ENCODE assay signal across 25 cellular contexts in the genomic region with DNA sequence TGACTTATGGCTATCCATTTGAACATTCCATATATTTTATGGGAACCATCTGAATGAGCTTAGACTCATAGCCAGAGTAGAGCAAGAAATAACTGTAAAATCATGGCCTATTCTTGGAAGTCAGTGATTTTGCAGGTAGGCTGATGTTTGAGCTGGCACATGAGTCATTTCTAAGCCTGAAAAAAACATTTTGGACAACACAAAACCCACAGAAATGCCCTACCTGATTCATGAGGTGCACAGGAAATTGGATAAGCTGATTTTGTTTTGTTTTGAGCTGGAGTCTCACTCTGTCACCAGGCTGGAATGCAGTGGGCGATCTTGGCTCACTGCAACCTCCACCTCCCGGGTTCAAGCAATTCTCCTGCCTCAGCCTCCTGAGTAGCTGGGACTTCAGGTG.
DNase-seq lines count a peak whose midpoint lies in the region; ATAC-seq and TF ChIP-seq lines count a peak whose summit lies in the region.
"Had no signal": no experiment of that assay in that cellular context is flagged by ENCODE, and none has a peak within 500 bp of the region (broad histone marks: within the 10 kb centered on the region; RNA-seq: fewer than 3 reads in every experiment).

No MANE protein-coding gene starts in this region.

- H4K8ac ChIP-seq in mesendoderm (ENCODE audit: low read depth, low read length), result no peak overlapping the region

- POLR2A ChIA-PET in RWPE1 (lab: Yijun Ruan, JAX; ENCODE audit: low non-redundant PET), result no interaction called here

- H2BK5ac ChIP-seq in mesendoderm (ENCODE audit: low read length), result no peak overlapping the region

- ATAC-seq in GM19463 (IDR thresholded peaks at IDR 0.05; ENCODE audit: unreplicated experiment), result no peak
- ATAC-seq: A549, GM12878, HepG2 had no signal

- no peak overlapping the region for H2BK120ac ChIP-seq in mesendoderm (ENCODE audit: low read depth, low read length)

- no peak overlapping the region for H4K5ac ChIP-seq in mesendoderm (ENCODE audit: low read length)

- WGBS in mesendoderm (ENCODE audit: extremely low coverage, insufficient coverage, low lambda C conversion rate), result no CpG with 5 or more reads among the region's 2 CpGs

- DNase-seq in HPDE6-E6E7 (ENCODE audit: extremely low spot score) (peak; percentile 31), RWPE1 (ENCODE audit: low spot score) (peak; percentile 53), epithelial cell of prostate (ENCODE audit: low read depth, low spot score) (peak; percentile 83), kidney tubule cell (ENCODE audit: low spot score) (peak; percentile 82), mesendoderm (no peak), NCI-H1417 treated with DMSO at 0.1 percent for 48 hours (lab: John Stamatoyannopoulos, UW) (no peak), NK-92 (lab: John Stamatoyannopoulos, UW; ENCODE audit: unreplicated experiment) (no peak)
- DNase-seq: AML-193; CD4-positive, alpha-beta T cell; HCEC 1CT; Karpas-422; NCI-H1694; NCI-H2029 treated with DMSO at 0.1 percent for 48 hours; NCI-H446 treated with DMSO at 0.1 percent for 48 hours; NCI-H526; NCI-H82; RPMI8226; SIG-M5; SK-N-SH had no signal

- no peak overlapping the region for H2AK5ac ChIP-seq in mesendoderm (ENCODE audit: low read length)

- CTCF ChIA-PET in RWPE1 (lab: Yijun Ruan, JAX), result interaction anchor here (0.8 kb wide), 1 partner anchor 66 kb away, joined by 3 read pairs; no protein-coding TSS in a partner anchor

- H3K36me3 ChIP-seq in mesendoderm (ENCODE audit: control insufficient read depth, insufficient read depth, low read length), result no peaks in the 10 kb centered on the region
- H3K36me3 ChIP-seq: BLaER1 treated with 17β-estradiol and CSF1 and Interleukin-3, amounts not matched to agents 10 nM and 100 nM had no signal

- H3K4ac ChIP-seq in mesendoderm (ENCODE audit: low read depth, low read length), result no peak overlapping the region

- no peak overlapping the region for H3K56ac ChIP-seq in mesendoderm (ENCODE audit: low read length)

- no peak overlapping the region for H2BK15ac ChIP-seq in mesendoderm (replicated peaks; ENCODE audit: low read depth)

- TF ChIP-seq CTCF in RWPE1 (conservative IDR thresholded peaks at IDR 0.05; ENCODE audit: low read depth), result no peak

- H3K27ac ChIP-seq in RWPE1, result no peak overlapping the region
- peak overlapping the region; percentile 33 for H3K27ac ChIP-seq in epithelial cell of prostate
- H3K27ac ChIP-seq in mesendoderm (ENCODE audit: low read depth, low read length), result no peak overlapping the region
- H3K27ac ChIP-seq: A549; BLaER1 treated with 17β-estradiol and CSF1 and Interleukin-3, amounts not matched to agents 10 nM and 100 nM; HL-60 had no signal

- H3K4me3 ChIP-seq in mesendoderm (ENCODE audit: low read length), result no peak overlapping the region
- H3K4me3 ChIP-seq: A549; BLaER1 treated with 17β-estradiol and CSF1 and Interleukin-3, amounts not matched to agents 10 nM and 100 nM; GM12878 had no signal

- H3K18ac ChIP-seq in mesendoderm (ENCODE audit: low read length), result no peak overlapping the region

- H3K4me2 ChIP-seq in mesendoderm (ENCODE audit: low read length), result no peak overlapping the region
- H3K4me2 ChIP-seq: A549; BLaER1 treated with 17β-estradiol and CSF1 and Interleukin-3, amounts not matched to agents 10 nM and 100 nM; SK-N-SH had no signal

- H3K79me2 ChIP-seq in mesendoderm (ENCODE audit: control insufficient read depth, insufficient read depth, low read length), result no peaks in the 10 kb centered on the region

- H3K23ac ChIP-seq in mesendoderm (ENCODE audit: low read length), result no peak overlapping the region

- H3K9ac ChIP-seq in mesendoderm (ENCODE audit: low read length), result no peak overlapping the region
- H3K9ac ChIP-seq: BLaER1 treated with 17β-estradiol and CSF1 and Interleukin-3, amounts not matched to agents 10 nM and 100 nM; SK-N-SH had no signal

- H3K27me3 ChIP-seq in mesendoderm (ENCODE audit: insufficient read depth, low read length, poor library complexity), result no peaks in the 10 kb centered on the region
- H3K27me3 ChIP-seq: BLaER1 treated with 17β-estradiol and CSF1 and Interleukin-3, amounts not matched to agents 10 nM and 100 nM had no signal

- H3K79me1 ChIP-seq in mesendoderm (ENCODE audit: low read length), result no peaks in the 10 kb centered on the region

- no peaks in the 10 kb centered on the region for H3K4me1 ChIP-seq in mesendoderm (ENCODE audit: control insufficient read depth, low read depth, low read length)
- H3K4me1 ChIP-seq: A549; BLaER1 treated with 17β-estradiol and CSF1 and Interleukin-3, amounts not matched to agents 10 nM and 100 nM had no signal

Comparison
In these comparisons a context has a peak if more than half of its experiments do, and no peak if none do; other contexts are left out.
1. DNase-seq: peak in HPDE6-E6E7 (single experiment), RWPE1 (single experiment), epithelial cell of prostate (single experiment) and kidney tubule cell (single experiment); none in mesendoderm (single experiment), NCI-H1417 treated with DMSO at 0.1 percent for 48 hours (single experiment) and NK-92 (single experiment).